ENCODE assay signal across 9 cellular contexts in genomic region chr5:144028058-144028457, GRCh38.
DNase-seq lines count a peak whose midpoint lies in the region; ATAC-seq and TF ChIP-seq lines count a peak whose summit lies in the region.
"Had no signal": no experiment of that assay in that cellular context is flagged by ENCODE, and none has a peak within 500 bp of the region (broad histone marks: within the 10 kb centered on the region; RNA-seq: fewer than 3 reads in every experiment).

No MANE protein-coding gene starts in this region.

- H3K4me1 ChIP-seq in ACC112 (ENCODE audit: control insufficient read depth, insufficient read depth, low read length, unreplicated experiment) (peaks cover 9% of the 10 kb centered on the region), lower lobe of right lung (no peaks in the 10 kb centered on the region)

- TF ChIP-seq CTCF in cardiac fibroblast (IDR thresholded peaks at IDR 0.05; ENCODE audit: low read depth, low read length), result no peak
- no peak for TF ChIP-seq CTCF in lower lobe of right lung (IDR thresholded peaks at IDR 0.05)

- no peaks in the 10 kb centered on the region for H3K9me3 ChIP-seq in lower lobe of right lung

- intact Hi-C loops in lower lobe of right lung (cut with DNase I), result no loop called here

- no peaks in the 10 kb centered on the region for H3K79me2 ChIP-seq in ACC112 (ENCODE audit: control insufficient read depth, insufficient read depth, low read length, unreplicated experiment)

- H3K36me3 ChIP-seq in ACC112 (ENCODE audit: insufficient read depth, low read length) (no peaks in the 10 kb centered on the region), lower lobe of right lung (no peaks in the 10 kb centered on the region)

- H3K27me3 ChIP-seq in ACC112 (ENCODE audit: insufficient read depth, low read length) (no peaks in the 10 kb centered on the region), lower lobe of right lung (ENCODE audit: low read depth) (no peaks in the 10 kb centered on the region)

- H3K27ac ChIP-seq in ACC112 (ENCODE audit: low read depth, low read length), result peak overlapping the region; percentile 31
- no peak overlapping the region for H3K27ac ChIP-seq in lower lobe of right lung

- peak overlapping the region; percentile 58 for H3K4me3 ChIP-seq in ACC112 (ENCODE audit: low read depth, low read length)
- H3K4me3 ChIP-seq in cardiac fibroblast (replicated peaks in 1 of 2; ENCODE audit: low read depth in 2 of 2, low read length in 2 of 2), result no peak overlapping the region
- H3K4me3 ChIP-seq in lower lobe of right lung, result no peak overlapping the region

- DNase-seq in LHCN-M2 (ENCODE audit: low read depth), result peak; percentile 56
- DNase-seq in cardiac fibroblast (ENCODE audit: low read depth in 2 of 2), result peak; percentile 72 to 86
- DNase-seq in medulla oblongata (ENCODE audit: extremely low spot score), result peak; percentile 12
- DNase-seq in activated naive CD4-positive, alpha-beta T cell treated with anti-CD3 and anti-CD28 coated beads, Interleukin-2, amount 50 U/mL, for 16 hours, result no peak
- DNase-seq in hepatic stellate cell (ENCODE audit: low spot score), result no peak
- no peak for DNase-seq in lower lobe of right lung
- DNase-seq: activated CD8-positive, alpha-beta T cell treated with anti-CD3 and anti-CD28 coated beads, Interleukin-2, amount 10 ng/mL, durations not matched to agents 7 days and 5 days had no signal

- ATAC-seq in GM21786 (IDR thresholded peaks at IDR 0.05; ENCODE audit: unreplicated experiment), result no peak
- ATAC-seq in lower lobe of right lung, result no peak
- ATAC-seq: activated CD8-positive, alpha-beta T cell treated with anti-CD3 and anti-CD28 coated beads, Interleukin-2, amount 10 ng/mL, durations not matched to agents 7 days and 5 days had no signal

- peak overlapping the region; percentile 96 for H2AFZ ChIP-seq in ACC112 (ENCODE audit: low read length, unreplicated experiment)

Comparison
In these comparisons a context has a peak if more than half of its experiments do, and no peak if none do; other contexts are left out.
1. DNase-seq: peak in LHCN-M2 (single experiment), cardiac fibroblast (2 of 2) and medulla oblongata (single experiment); none in activated naive CD4-positive, alpha-beta T cell treated with anti-CD3 and anti-CD28 coated beads, Interleukin-2, amount 50 U/mL, for 16 hours (single experiment), hepatic stellate cell (single experiment) and lower lobe of right lung (single experiment).